10 cellular contexts compared by ENCODE assay signal in genomic region chr14:62432955-62433354, GRCh38.
"Had no signal": no experiment of that assay in that cellular context is flagged by ENCODE, and none has a peak within 500 bp of the region (broad histone marks: within the 10 kb centered on the region; RNA-seq: fewer than 3 reads in every experiment).

No MANE protein-coding gene starts in this region.

- H3K9ac ChIP-seq: GM23248 had no signal

- H3K4me2 ChIP-seq: GM23338 had no signal

- H3K4me3 ChIP-seq: GM23248, GM23338, HAP-1 had no signal

- DNase-seq: GM23248, GOT3, H7, H9, HCEC 1CT, HFFc6 had no signal

- H3K27ac ChIP-seq: GM23248 had no signal

- H3K36me3 ChIP-seq: HAP-1 had no signal

- ATAC-seq: GM23338, HCT116 had no signal

- H3K4me1 ChIP-seq: HAP-1 had no signal

- FAIRE-seq: H54 had no signal

- H2AFZ ChIP-seq: GM23248, GM23338 had no signal

- H3K9me3 ChIP-seq: HAP-1 had no signal
